ENCODE assay signal across 1 cellular context in genomic region chr10:38093816-38094157, GRCh38.
A peak's percentile ranks its signal among the peaks of the same experiment; 100 is the strongest.
TF ChIP-seq lines count a peak whose summit lies in the region.

No MANE protein-coding gene starts in this region.

TF ChIP-seq in K562, 482 proteins besides CTCF, POLR2A, EP300 and RAD21 (continued from another document):
- TF ChIP-seq CHAMP1 (IDR thresholded peaks at IDR 0.05): 0 out of 2 replicates have a peak, but pooled peaks have one; percentile 70
- no peak for TF ChIP-seq ZNF785 (CRISPR knock-in tag; IDR thresholded peaks at IDR 0.05)
- no peak for TF ChIP-seq XRCC3 (IDR thresholded peaks at IDR 0.05)
